In genomic region chr2:165833156-165833555, GRCh38 we compare ENCODE assay signal across 17 cellular contexts. TPM values are rescaled to one million over a fixed set of nuclear protein-coding genes. Genes with fewer than 3 reads are reported as not detected.
A peak's percentile ranks its signal among the peaks of the same experiment; 100 is the strongest.
DNase-seq lines count a peak whose midpoint lies in the region; ATAC-seq and TF ChIP-seq lines count a peak whose summit lies in the region.
"Had no signal": no experiment of that assay in that cellular context is flagged by ENCODE, and none has a peak within 500 bp of the region (broad histone marks: within the 10 kb centered on the region; RNA-seq: fewer than 3 reads in every experiment).

No MANE protein-coding gene starts in this region.

- intact Hi-C loops in IMR-90 (cut with micrococcal nuclease), result no loop called here
- intact Hi-C loops in ovary (cut with DNase I), result no loop called here
- intact Hi-C loops in right lobe of liver (cut with DNase I), result no loop called here
- intact Hi-C loops in adrenal gland (cut with DNase I), result no loop called here

- no peak overlapping the region for H3K56ac ChIP-seq in IMR-90 (ENCODE audit: extremely low read depth, insufficient read depth, low read length)

- TF ChIP-seq POLR2A in IMR-90 (IDR thresholded peaks at IDR 0.05; ENCODE audit: low read depth, low read length) (no peak), ovary (IDR thresholded peaks at IDR 0.05) (no peak), right lobe of liver (IDR thresholded peaks at IDR 0.05) (no peak), adrenal gland (IDR thresholded peaks at IDR 0.05) (no peak)

- H3K4me1 ChIP-seq in IMR-90 (ENCODE audit: control insufficient read depth, insufficient read depth, low read length), result peaks cover 2% of the 10 kb centered on the region
- H3K4me1 ChIP-seq in ovary (ENCODE audit: insufficient read depth), result no peaks in the 10 kb centered on the region
- H3K4me1 ChIP-seq in right lobe of liver, result no peaks in the 10 kb centered on the region
- H3K4me1 ChIP-seq in adrenal gland (replicated peaks in 1 of 2), result no peaks in the 10 kb centered on the region
- H3K4me1 ChIP-seq: BLaER1 treated with 17β-estradiol and CSF1 and Interleukin-3, amounts not matched to agents 10 nM and 100 nM; uterus had no signal

- H3K4me3 Mint-ChIP-seq in chondrocyte (ENCODE audit: unreplicated experiment) (no peak overlapping the region), progenitor cell of endocrine pancreas (ENCODE audit: low read depth) (no peak overlapping the region)
- H3K4me3 Mint-ChIP-seq: stimulated activated memory B cell treated with anti-CD40 and anti-IgM and Interleukin-4, amounts not matched to agents 10 μg/mL and 1 μg/mL and 100 μg/mL, for 72 hours had no signal

- H3K27ac Mint-ChIP-seq in chondrocyte (ENCODE audit: unreplicated experiment), result peak overlapping the region; percentile 17
- no peak overlapping the region for H3K27ac Mint-ChIP-seq in progenitor cell of endocrine pancreas
- H3K27ac Mint-ChIP-seq: stimulated activated memory B cell treated with anti-CD40 and anti-IgM and Interleukin-4, amounts not matched to agents 10 μg/mL and 1 μg/mL and 100 μg/mL, for 72 hours had no signal

- TF ChIP-seq CTCF in IMR-90 (conservative IDR thresholded peaks at IDR 0.05; ENCODE audit: low read depth, low read length) (no peak), chondrocyte (IDR thresholded peaks at IDR 0.05) (no peak), ovary (IDR thresholded peaks at IDR 0.05) (no peak), right lobe of liver (IDR thresholded peaks at IDR 0.05) (no peak), progenitor cell of endocrine pancreas (IDR thresholded peaks at IDR 0.05; ENCODE audit: unreplicated experiment) (no peak), adrenal gland (IDR thresholded peaks at IDR 0.05) (no peak)

- H3K9me3 ChIP-seq in IMR-90 (ENCODE audit: control insufficient read depth, insufficient read depth, low read length) (no peaks in the 10 kb centered on the region), ovary (no peaks in the 10 kb centered on the region), right lobe of liver (no peaks in the 10 kb centered on the region), adrenal gland (replicated peaks in 1 of 3) (no peaks in the 10 kb centered on the region)
- H3K9me3 ChIP-seq: BLaER1 treated with 17β-estradiol and CSF1 and Interleukin-3, amounts not matched to agents 10 nM and 100 nM; uterus had no signal

- BruUV-seq in IMR-90 (replicated peaks; lab: Mats Ljungman, UMichigan), result no TSS peak

- H3K23ac ChIP-seq in IMR-90 (ENCODE audit: low read depth, low read length), result no peak overlapping the region

- H4K8ac ChIP-seq in IMR-90 (ENCODE audit: low read depth in 2 of 2, low read length in 2 of 2), result no peak overlapping the region

- H3K18ac ChIP-seq in IMR-90 (ENCODE audit: low read depth, low read length), result no peak overlapping the region

- no peak for TF ChIP-seq RAD21 in IMR-90 (IDR thresholded peaks at IDR 0.05; ENCODE audit: low read length)

- DNase-seq in AG20443 (ENCODE audit: low spot score) (peak; percentile 45), IMR-90 (peak; percentile 78), chondrocyte (ENCODE audit: low spot score) (no peak), kidney tubule cell (ENCODE audit: low spot score) (peak; percentile 70), ovary (no peak), right lobe of liver (no peak), progenitor cell of endocrine pancreas (ENCODE audit: low spot score, unreplicated experiment) (no peak), adrenal gland (no peak)
- DNase-seq: activated CD4-positive, alpha-beta T cell treated with anti-CD3 and anti-CD28 coated beads, Interleukin-2, amount 50 U/mL, for 1 hour; NCI-H2171; OCI-M1; stimulated activated CD4-positive, alpha-beta T cell treated with anti-CD3 and anti-CD28 coated beads, Interleukin-2, amount 100 ng/mL, for 48 hours; T-helper 2 cell; uterus had no signal

- dilution Hi-C loops in IMR-90 (cut with HindIII; ENCODE audit: low sequenced_read_pairs, unreplicated experiment), result no loop called here

- no peaks in the 10 kb centered on the region for H3K9me3 Mint-ChIP-seq in chondrocyte (ENCODE audit: low read depth)
- no peaks in the 10 kb centered on the region for H3K9me3 Mint-ChIP-seq in progenitor cell of endocrine pancreas (ENCODE audit: low read depth)
- H3K9me3 Mint-ChIP-seq: stimulated activated memory B cell treated with anti-CD40 and anti-IgM and Interleukin-4, amounts not matched to agents 10 μg/mL and 1 μg/mL and 100 μg/mL, for 72 hours had no signal

- ATAC-seq in IMR-90 (ENCODE audit: low read depth), result peak; percentile 70
- ATAC-seq in right lobe of liver, result no peak
- ATAC-seq: stimulated activated memory B cell treated with anti-CD40 and anti-IgM and Interleukin-4, amounts not matched to agents 10 μg/mL and 1 μg/mL and 100 μg/mL, for 72 hours had no signal

- no peak overlapping the region for H4K5ac ChIP-seq in IMR-90 (ENCODE audit: low read depth, low read length)

- H3K79me1 ChIP-seq in IMR-90 (ENCODE audit: low read depth in 1 of 2, low read length in 2 of 2), result no peaks in the 10 kb centered on the region

- no peaks in the 10 kb centered on the region for H4K20me1 ChIP-seq in IMR-90 (ENCODE audit: insufficient read depth, low read length)
- H4K20me1 ChIP-seq: BLaER1 treated with 17β-estradiol and CSF1 and Interleukin-3, amounts not matched to agents 10 nM and 100 nM had no signal

- H2BK15ac ChIP-seq in IMR-90 (ENCODE audit: low read depth, low read length), result no peak overlapping the region

- WGBS in IMR-90 (ENCODE audit: extremely low coverage in 2 of 2, insufficient read length in 1 of 2), 2 experiments, result 0% methylated on average over 1 of the region's 4 CpGs; no CpG with 5 or more reads in 1 of the 2 experiments
- WGBS in ovary, 3 donors, result 75 to 81% (median 77%) methylated on average over 4 of the region's 4 CpGs
- 83% methylated on average over 4 of the region's 4 CpGs for WGBS in right lobe of liver (ENCODE audit: insufficient coverage, low coverage, low lambda C conversion rate, missing lambda C conversion rate)
- 77 to 84% (median 79%) methylated on average over 4 of the region's 4 CpGs for WGBS in adrenal gland, 4 donors

- H2AFZ ChIP-seq in IMR-90 (replicated peaks; ENCODE audit: low read length, poor library complexity), result no peak overlapping the region

- POLR2A ChIA-PET in IMR-90 (lab: Charles Lee; ENCODE audit: unreplicated experiment), result no interaction called here

- no peak overlapping the region for H4K91ac ChIP-seq in IMR-90 (ENCODE audit: insufficient read depth, low read depth, low read length)

- no peak overlapping the region for H2BK5ac ChIP-seq in IMR-90 (ENCODE audit: low read depth, low read length, poor library complexity, severe bottlenecking)

- H3K4me2 ChIP-seq in IMR-90 (ENCODE audit: low read depth, low read length), result no peak overlapping the region
- H3K4me2 ChIP-seq: BLaER1 treated with 17β-estradiol and CSF1 and Interleukin-3, amounts not matched to agents 10 nM and 100 nM had no signal

- H2AK5ac ChIP-seq in IMR-90 (ENCODE audit: low read depth, low read length), result no peak overlapping the region

- H3K4me3 ChIP-seq in IMR-90 (ENCODE audit: insufficient read depth, low read depth, low read length) (no peak overlapping the region), ovary (no peak overlapping the region), right lobe of liver (no peak overlapping the region), adrenal gland (no peak overlapping the region)
- H3K4me3 ChIP-seq: BLaER1 treated with 17β-estradiol and CSF1 and Interleukin-3, amounts not matched to agents 10 nM and 100 nM; cardiac muscle cell; uterus had no signal

- in situ Hi-C loops in IMR-90 (cut with MboI; ENCODE audit: low sequenced_read_pairs), result no loop called here

- H3K4ac ChIP-seq in IMR-90 (ENCODE audit: low read depth, low read length), result no peak overlapping the region

- H3K27me3 Mint-ChIP-seq in chondrocyte (ENCODE audit: low read depth) (no peaks in the 10 kb centered on the region), progenitor cell of endocrine pancreas (no peaks in the 10 kb centered on the region)
- H3K27me3 Mint-ChIP-seq: stimulated activated memory B cell treated with anti-CD40 and anti-IgM and Interleukin-4, amounts not matched to agents 10 μg/mL and 1 μg/mL and 100 μg/mL, for 72 hours had no signal

- no peak overlapping the region for H2AK9ac ChIP-seq in IMR-90 (replicated peaks; ENCODE audit: low read depth, low read length, poor library complexity)

- H3K36me3 ChIP-seq in IMR-90 (ENCODE audit: control insufficient read depth, insufficient read depth, low read length) (no peaks in the 10 kb centered on the region), ovary (no peaks in the 10 kb centered on the region), right lobe of liver (no peaks in the 10 kb centered on the region), adrenal gland (replicated peaks in 1 of 2) (no peaks in the 10 kb centered on the region)
- H3K36me3 ChIP-seq: BLaER1 treated with 17β-estradiol and CSF1 and Interleukin-3, amounts not matched to agents 10 nM and 100 nM; cardiac muscle cell; uterus had no signal

- H3K36me3 Mint-ChIP-seq in chondrocyte (ENCODE audit: low read depth) (no peaks in the 10 kb centered on the region), progenitor cell of endocrine pancreas (ENCODE audit: insufficient read depth) (no peaks in the 10 kb centered on the region)
- H3K36me3 Mint-ChIP-seq: stimulated activated memory B cell treated with anti-CD40 and anti-IgM and Interleukin-4, amounts not matched to agents 10 μg/mL and 1 μg/mL and 100 μg/mL, for 72 hours had no signal

- H2BK20ac ChIP-seq in IMR-90 (ENCODE audit: low read depth, low read length), result peak overlapping the region; percentile 27; the same call in 1 of the 2 replicates

- CTCF ChIA-PET in IMR-90 (lab: Yijun Ruan, JAX), result no interaction called here

- H3K9ac ChIP-seq in IMR-90 (ENCODE audit: low read depth, low read length), result no peak overlapping the region
- H3K9ac ChIP-seq: BLaER1 treated with 17β-estradiol and CSF1 and Interleukin-3, amounts not matched to agents 10 nM and 100 nM had no signal

- H3K27ac ChIP-seq in IMR-90 (ENCODE audit: insufficient read depth, low read length), result no peak overlapping the region
- H3K27ac ChIP-seq in ovary, result no peak overlapping the region
- no peak overlapping the region for H3K27ac ChIP-seq in right lobe of liver
- H3K27ac ChIP-seq in adrenal gland, result no peak overlapping the region
- H3K27ac ChIP-seq: BLaER1 treated with 17β-estradiol and CSF1 and Interleukin-3, amounts not matched to agents 10 nM and 100 nM; cardiac muscle cell; uterus had no signal

- H3K14ac ChIP-seq in IMR-90 (replicated peaks; ENCODE audit: low read depth, low read length), result no peak overlapping the region

- no peaks in the 10 kb centered on the region for H3K9me1 ChIP-seq in IMR-90 (ENCODE audit: insufficient read depth, low read length)

- H3K4me1 Mint-ChIP-seq in chondrocyte (ENCODE audit: low read depth) (peaks cover 20% of the 10 kb centered on the region), progenitor cell of endocrine pancreas (ENCODE audit: low read depth) (no peaks in the 10 kb centered on the region)
- H3K4me1 Mint-ChIP-seq: stimulated activated memory B cell treated with anti-CD40 and anti-IgM and Interleukin-4, amounts not matched to agents 10 μg/mL and 1 μg/mL and 100 μg/mL, for 72 hours had no signal

- H3K27me3 ChIP-seq in IMR-90 (ENCODE audit: control insufficient read depth, insufficient read depth, low read length) (no peaks in the 10 kb centered on the region), ovary (no peaks in the 10 kb centered on the region), right lobe of liver (no peaks in the 10 kb centered on the region), adrenal gland (no peaks in the 10 kb centered on the region)
- H3K27me3 ChIP-seq: BLaER1 treated with 17β-estradiol and CSF1 and Interleukin-3, amounts not matched to agents 10 nM and 100 nM; cardiac muscle cell; uterus had no signal

- H2BK120ac ChIP-seq in IMR-90 (ENCODE audit: low read depth, low read length), result no peak overlapping the region

- no peak for TF ChIP-seq EP300 in ovary (IDR thresholded peaks at IDR 0.05)

RNA-seq across cellular contexts. Expression of gene GALNT3, which starts 39.1 kb away (rescaled TPM):
- total RNA-seq in IMR-90 (2012; rRNA removed) (2.0 and 4.4 TPM in 2 replicates), chondrocyte (4.1 to 4.4 TPM (median 4.2 TPM) in 3 replicates), ovary (10 to 100 TPM in 1 of 7 donors, 1 to 10 TPM in 6; 2.7 to 32.7 (median 6.4) TPM), right lobe of liver (1 to 10 TPM in 2 of 6 experiments, under 1 TPM in 4; 0.31 to 1.6 (median 0.80) TPM), progenitor cell of endocrine pancreas (18.4 and 20.2 TPM in 2 replicates), adrenal gland (1 to 10 TPM in 3 of 8 donors, under 1 TPM in 4, not detected in 1; 0.55 to 3.9 (median 0.99) TPM)
- polyA plus RNA-seq in IMR-90 (2012; rRNA removed) (0.76 and 1.1 TPM in 2 replicates), ovary (1 to 10 TPM; 2.7 to 5.2 TPM), adrenal gland (1 to 10 TPM; 1.5 to 5.5 (median 5.0) TPM)
- 0.29 and 0.35 TPM in 2 replicates for polyA plus RNA-seq in IMR-90 (2012; cell fraction: cytosol; rRNA removed)
- polyA plus RNA-seq in IMR-90 (2012; cell fraction: nucleus; rRNA removed; ENCODE audit: low replicate concordance), result 1.4 and 3.0 TPM in 2 replicates
- polyA plus RNA-seq: cardiac muscle cell had no signal

Comparison
In these comparisons a context has a peak if more than half of its experiments do, and no peak if none do; other contexts are left out.
1. DNase-seq: peak in AG20443 (single experiment), IMR-90 (single experiment) and kidney tubule cell (single experiment); none in chondrocyte (single experiment), ovary (0 of 5), right lobe of liver (0 of 3), progenitor cell of endocrine pancreas (single experiment) and adrenal gland (0 of 7).